ENCODE assay signal across 8 cellular contexts in the genomic region with DNA sequence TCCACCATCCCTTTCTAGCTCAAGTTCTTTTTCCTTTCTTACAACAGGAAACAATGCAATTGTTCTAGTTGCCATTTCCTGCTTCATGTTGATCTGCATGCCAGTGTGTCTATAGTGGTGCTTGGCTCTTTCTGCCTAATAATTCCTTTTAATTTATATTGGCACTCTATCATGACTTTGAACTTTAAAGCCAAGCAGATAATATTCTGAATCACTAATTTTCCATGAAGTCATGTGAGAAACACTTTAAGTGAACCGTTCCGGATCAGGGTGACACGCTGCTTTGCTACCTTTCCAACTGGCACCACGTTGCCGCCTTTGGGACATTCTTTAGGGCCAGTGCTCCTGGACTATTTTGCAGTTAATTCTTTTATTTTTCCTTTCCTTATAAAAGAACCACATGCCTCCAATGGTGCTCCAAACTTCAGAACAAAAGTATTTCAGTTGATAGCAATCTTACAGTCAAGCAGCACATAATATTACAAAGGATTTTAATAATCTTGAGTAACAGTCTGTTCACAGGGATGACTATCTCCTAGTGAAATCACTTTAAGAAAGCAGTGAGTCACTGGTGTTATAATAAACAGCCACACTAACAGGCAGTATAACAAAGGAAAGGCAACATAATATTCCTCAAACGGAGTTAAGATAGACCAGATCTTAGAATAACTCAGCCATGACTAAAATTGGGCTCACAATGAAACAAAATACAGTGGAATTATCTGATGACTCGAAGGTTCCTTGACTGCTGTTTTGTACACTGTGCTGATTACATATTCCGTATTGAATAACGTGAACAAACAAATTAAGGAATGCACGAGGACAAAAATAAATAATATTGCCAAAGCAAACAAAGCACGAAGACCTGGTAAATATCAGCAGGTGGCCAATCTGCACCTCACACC. TPM values are rescaled to one million over a fixed set of nuclear protein-coding genes. Genes with fewer than 3 reads are reported as not detected.
A peak's percentile ranks its signal among the peaks of the same experiment; 100 is the strongest.
DNase-seq lines count a peak whose midpoint lies in the region; ATAC-seq and TF ChIP-seq lines count a peak whose summit lies in the region.

No MANE protein-coding gene starts in this region.

- H3K4me3 Mint-ChIP-seq in MCF 10A (ENCODE audit: unreplicated experiment): peak overlapping the region; percentile 33

- intact Hi-C loops in MCF 10A (cut with micrococcal nuclease) (no loop called here), posterior vena cava (cut with DNase I) (no loop called here)

- no peaks in the 10 kb centered on the region for H3K27me3 Mint-ChIP-seq in MCF 10A (ENCODE audit: insufficient read depth, unreplicated experiment)

- peak; percentile 64 for DNase-seq in AG20443 (ENCODE audit: low spot score)
- peak; percentile 79 for DNase-seq in MCF 10A (ENCODE audit: unreplicated experiment)
- peak; percentile 90 to 94 for DNase-seq in lung microvascular endothelial cell (ENCODE audit: low read depth in 2 of 2)
- no peak for DNase-seq in activated CD8-positive, alpha-beta memory T cell treated with anti-CD3 and anti-CD28 coated beads, Interleukin-2, amount 50 U/mL, for 4 hours
- DNase-seq in posterior vena cava (ENCODE audit: low spot score): no peak
- DNase-seq in NCI-H524 treated with DMSO at 0.1 percent for 48 hours (lab: John Stamatoyannopoulos, UW): no peak

- POLR2A ChIA-PET in MCF 10A (lab: Yijun Ruan, JAX): interaction anchor here (1.4 to 4.5 kb wide), 4 partner anchors 11 to 19 kb away, joined by 4 to 44 read pairs (median 20); a partner anchor contains a TSS

- TF ChIP-seq RAD21 in Ishikawa (IDR thresholded peaks at IDR 0.05; ENCODE audit: low read depth): no peak

- TF ChIP-seq CTCF in MCF 10A (IDR thresholded peaks at IDR 0.05; ENCODE audit: unreplicated experiment): no peak

- TF ChIP-seq EP300 in Ishikawa (IDR thresholded peaks at IDR 0.05; ENCODE audit: borderline replicate concordance): no peak

- H3K27ac Mint-ChIP-seq in MCF 10A (ENCODE audit: low read depth, unreplicated experiment): peak overlapping the region; percentile 89

- peaks cover 37% of the 10 kb centered on the region for H3K36me3 Mint-ChIP-seq in MCF 10A (ENCODE audit: insufficient read depth, unreplicated experiment)

- no peaks in the 10 kb centered on the region for H3K9me3 Mint-ChIP-seq in MCF 10A (ENCODE audit: unreplicated experiment)

- CTCF ChIA-PET in MCF 10A (lab: Yijun Ruan, JAX): no interaction called here

- BruUV-seq in MCF 10A (replicated peaks; lab: Mats Ljungman, UMichigan): no TSS peak

- peaks cover 35% of the 10 kb centered on the region for H3K4me1 Mint-ChIP-seq in MCF 10A (ENCODE audit: insufficient read depth, unreplicated experiment)

- no peak for ATAC-seq in HG02970 (IDR thresholded peaks at IDR 0.05; ENCODE audit: low FRiP score, unreplicated experiment)

TF ChIP-seq in Ishikawa, 13 proteins besides CTCF, POLR2A, EP300 and RAD21:
- TF ChIP-seq, protein P1, sequence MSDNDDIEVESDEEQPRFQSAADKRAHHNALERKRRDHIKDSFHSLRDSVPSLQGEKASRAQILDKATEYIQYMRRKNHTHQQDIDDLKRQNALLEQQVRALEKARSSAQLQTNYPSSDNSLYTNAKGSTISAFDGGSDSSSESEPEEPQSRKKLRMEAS (IDR thresholded peaks at IDR 0.05): 0 out of 2 replicates have a peak, but pooled peaks have one; percentile 10
- TF ChIP-seq FOXM1 (IDR thresholded peaks at IDR 0.05; ENCODE audit: borderline replicate concordance, low read depth) (no peak), TEAD4 (IDR thresholded peaks at IDR 0.05) (no peak), TCF12 (IDR thresholded peaks at IDR 0.05; ENCODE audit: low read depth) (no peak), YY1 (IDR thresholded peaks at IDR 0.05; ENCODE audit: low read depth) (no peak)
TF ChIP-seq in Ishikawa: peak in this region for 1.

RNA-seq across cellular contexts. Expression of a gene that starts 19.0 kb away (rescaled TPM):
- 7.7 and 10.9 TPM in 2 replicates for total RNA-seq in MCF 10A (2022)
- total RNA-seq in lung microvascular endothelial cell: 10.9 and 13.7 TPM in 2 replicates
- total RNA-seq in posterior vena cava: 10 to 100 TPM in 1 of 2 donors, 1 to 10 TPM in 1; 9.5 to 12.0 TPM

RNA-seq across cellular contexts. Expression of a gene that starts 19.1 kb away (rescaled TPM):
- total RNA-seq in MCF 10A (2022) (52.1 and 56.7 TPM in 2 replicates), lung microvascular endothelial cell (23.4 and 27.9 TPM in 2 replicates), posterior vena cava (10 to 100 TPM; 16.0 to 22.3 TPM)

Comparison
In these comparisons a context has a peak if more than half of its experiments do, and no peak if none do; other contexts are left out.
1. DNase-seq: peak in AG20443 (single experiment), MCF 10A (single experiment) and lung microvascular endothelial cell (2 of 2); none in activated CD8-positive, alpha-beta memory T cell treated with anti-CD3 and anti-CD28 coated beads, Interleukin-2, amount 50 U/mL, for 4 hours (single experiment), posterior vena cava (single experiment) and NCI-H524 treated with DMSO at 0.1 percent for 48 hours (single experiment).